Comparison of ENCODE assay signal across 8 cellular contexts in genomic region chr20:36919715-36920333, GRCh38. TPM values are rescaled to one million over a fixed set of nuclear protein-coding genes. Genes with fewer than 3 reads are reported as not detected.
DNase-seq lines count a peak whose midpoint lies in the region; ATAC-seq, FAIRE-seq and TF ChIP-seq lines count a peak whose summit lies in the region.

No MANE protein-coding gene starts in this region.

- peak; percentile 90 for TF ChIP-seq CTCF in progenitor cell of endocrine pancreas (IDR thresholded peaks at IDR 0.05; ENCODE audit: unreplicated experiment)

- H3K9me3 Mint-ChIP-seq in activated T-cell treated with anti-CD3 and anti-CD28 coated beads, Interleukin-2, amount 50 U/mL, for 4 hours: no peaks in the 10 kb centered on the region
- H3K9me3 Mint-ChIP-seq in progenitor cell of endocrine pancreas (ENCODE audit: low read depth): no peaks in the 10 kb centered on the region

- DNase-seq in COLO668 (lab: John Stamatoyannopoulos, UW; ENCODE audit: unreplicated experiment) (peak; percentile 20), GM19239 (ENCODE audit: insufficient read length, low spot score) (peak; percentile 42), NCI-H345 treated with DMSO at 0.1 percent for 48 hours (lab: John Stamatoyannopoulos, UW; ENCODE audit: unreplicated experiment) (peak; percentile 34), frontal cortex (ENCODE audit: low spot score in 2 of 2) (peak; percentile 35 to 64), progenitor cell of endocrine pancreas (ENCODE audit: low spot score, unreplicated experiment) (no peak)
- DNase-seq in activated T-cell treated with anti-CD3 and anti-CD28 coated beads, Interleukin-2, amount 50 U/mL, for 4 hours: no peak

- H3K27me3 Mint-ChIP-seq in activated T-cell treated with anti-CD3 and anti-CD28 coated beads, Interleukin-2, amount 50 U/mL, for 4 hours (ENCODE audit: low read depth): no peaks in the 10 kb centered on the region
- H3K27me3 Mint-ChIP-seq in progenitor cell of endocrine pancreas: no peaks in the 10 kb centered on the region

- peaks cover 12% of the 10 kb centered on the region for H3K4me1 Mint-ChIP-seq in activated T-cell treated with anti-CD3 and anti-CD28 coated beads, Interleukin-2, amount 50 U/mL, for 4 hours (ENCODE audit: low read depth)
- H3K4me1 Mint-ChIP-seq in progenitor cell of endocrine pancreas (ENCODE audit: low read depth): peaks cover 7% of the 10 kb centered on the region

- ATAC-seq in activated T-cell treated with anti-CD3 and anti-CD28 coated beads, Interleukin-2, amount 50 U/mL, for 4 hours: peak; percentile 74 to 82
- ATAC-seq in HG03342 (IDR thresholded peaks at IDR 0.05; ENCODE audit: unreplicated experiment) (no peak), GM18873 (IDR thresholded peaks at IDR 0.05; ENCODE audit: low FRiP score, unreplicated experiment) (no peak)

- H3K4me3 Mint-ChIP-seq in activated T-cell treated with anti-CD3 and anti-CD28 coated beads, Interleukin-2, amount 50 U/mL, for 4 hours: no peak overlapping the region
- H3K4me3 Mint-ChIP-seq in progenitor cell of endocrine pancreas (ENCODE audit: low read depth): no peak overlapping the region

- peaks cover 13% of the 10 kb centered on the region for H3K36me3 Mint-ChIP-seq in activated T-cell treated with anti-CD3 and anti-CD28 coated beads, Interleukin-2, amount 50 U/mL, for 4 hours (ENCODE audit: insufficient read depth)
- peaks cover 1% of the 10 kb centered on the region for H3K36me3 Mint-ChIP-seq in progenitor cell of endocrine pancreas (ENCODE audit: insufficient read depth)

- no peak overlapping the region for H3K27ac Mint-ChIP-seq in progenitor cell of endocrine pancreas

- FAIRE-seq in GM19239 (lab: Jason Lieb, UNC) (peak; percentile 75), frontal cortex (lab: Jason Lieb, UNC) (peak; percentile 96)

RNA-seq across cellular contexts. Expression of gene SAMHD1, which starts 31.7 kb away (rescaled TPM):
- 10 to 100 TPM; 30.8 to 36.1 (median 32.3) TPM for total RNA-seq in activated T-cell treated with anti-CD3 and anti-CD28 coated beads, Interleukin-2, amount 50 U/mL, for 4 hours
- total RNA-seq in frontal cortex (48.5 TPM), progenitor cell of endocrine pancreas (15.1 and 17.1 TPM in 2 replicates)

RNA-seq across cellular contexts. Expression of gene TLDC2, which starts 43.9 kb away (rescaled TPM):
- total RNA-seq in activated T-cell treated with anti-CD3 and anti-CD28 coated beads, Interleukin-2, amount 50 U/mL, for 4 hours: not detected
- total RNA-seq in frontal cortex: under 0.01 TPM
- 0.34 and 0.38 TPM in 2 replicates for total RNA-seq in progenitor cell of endocrine pancreas

Comparison
In these comparisons a context has a peak if more than half of its experiments do, and no peak if none do; other contexts are left out.
1. DNase-seq: peak in COLO668 (single experiment), GM19239 (single experiment), NCI-H345 treated with DMSO at 0.1 percent for 48 hours (single experiment) and frontal cortex (2 of 2); none in activated T-cell treated with anti-CD3 and anti-CD28 coated beads, Interleukin-2, amount 50 U/mL, for 4 hours (single experiment) and progenitor cell of endocrine pancreas (single experiment).
2. ATAC-seq: peak in activated T-cell treated with anti-CD3 and anti-CD28 coated beads, Interleukin-2, amount 50 U/mL, for 4 hours (2 of 2); none in HG03342 (single experiment) and GM18873 (single experiment).